8 cellular contexts compared by ENCODE assay signal in the genomic region with DNA sequence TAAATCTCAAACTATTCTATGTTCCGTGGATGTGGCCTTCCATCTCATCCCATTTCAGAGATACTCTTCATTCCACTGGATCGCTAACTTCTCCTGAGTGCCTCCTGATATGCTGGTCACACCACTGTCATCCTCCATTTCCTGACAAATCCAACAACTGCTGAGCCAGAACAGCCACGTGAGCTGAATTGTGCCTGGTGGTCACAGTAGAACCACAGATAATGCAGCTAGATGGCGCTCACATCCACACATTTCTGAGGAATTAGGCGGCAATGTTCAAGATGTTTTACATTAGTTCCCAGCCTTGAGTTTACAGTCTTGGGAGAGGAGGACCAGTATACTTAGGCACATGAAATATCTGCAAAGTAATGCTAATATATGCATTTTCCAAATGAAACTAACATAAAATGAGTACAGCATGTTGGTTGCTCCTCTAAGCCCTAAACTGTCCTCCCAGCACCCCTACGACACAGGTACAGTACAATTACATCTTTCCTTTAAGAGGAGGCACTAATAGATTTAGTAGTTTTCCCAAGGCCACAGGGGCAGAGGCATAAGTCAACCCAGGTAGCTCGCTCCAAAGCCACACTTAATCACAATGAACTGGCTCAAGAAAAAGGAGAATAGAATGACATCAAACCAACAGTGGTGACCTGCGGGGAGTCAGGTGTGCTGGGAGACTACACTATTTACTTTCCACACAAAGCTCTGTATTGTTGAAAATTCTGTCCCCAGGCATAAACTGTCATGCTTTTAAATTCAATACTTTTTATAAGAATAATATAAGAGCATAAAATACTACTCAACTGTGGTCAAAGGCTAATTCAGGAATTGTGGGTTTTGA.
DNase-seq lines count a peak whose midpoint lies in the region; ATAC-seq lines count a peak whose summit lies in the region.

No MANE protein-coding gene starts in this region.

- no peaks in the 10 kb centered on the region for H3K9me3 ChIP-seq in SJSA1 (replicated peaks)

- DNase-seq in CD1c-positive myeloid dendritic cell (ENCODE audit: extremely low spot score): peak; percentile 71
- DNase-seq in M059J (ENCODE audit: low read depth): peak; percentile 76
- peak; percentile 68 to 78 for DNase-seq in SJSA1 (ENCODE audit: low read depth in 1 of 2, low spot score in 2 of 2)
- DNase-seq in activated naive CD8-positive, alpha-beta T cell treated with anti-CD3 and anti-CD28 coated beads for 36 hours: peak; percentile 40
- DNase-seq in Right ventricle myocardium superior: peak; percentile 66
- DNase-seq in posterior vena cava (ENCODE audit: low spot score): peak; percentile 85

- peak; percentile 68 for ATAC-seq in GM19395 (IDR thresholded peaks at IDR 0.05; ENCODE audit: unreplicated experiment)
- peak; percentile 96 for ATAC-seq in Right ventricle myocardium superior (ENCODE audit: poor library complexity)
- ATAC-seq in GM19467 (IDR thresholded peaks at IDR 0.05; ENCODE audit: unreplicated experiment): no peak

- H3K36me3 ChIP-seq in SJSA1: no peaks in the 10 kb centered on the region

- H3K4me3 ChIP-seq in SJSA1: no peak overlapping the region

- no peaks in the 10 kb centered on the region for H3K9me3 Mint-ChIP-seq in activated naive CD8-positive, alpha-beta T cell treated with anti-CD3 and anti-CD28 coated beads for 36 hours

- no peaks in the 10 kb centered on the region for H3K27me3 ChIP-seq in SJSA1 (replicated peaks)

- intact Hi-C loops in Right ventricle myocardium superior (cut with DNase I): loop anchor here (5.0 kb wide), 2 partner anchors 287 to 302 kb away; no protein-coding TSS in a partner anchor
- intact Hi-C loops in posterior vena cava (cut with DNase I): loop anchor here in 1 of 2 donors (5.0 kb wide), 1 partner anchor 287 kb away; no protein-coding TSS in a partner anchor

- no peak overlapping the region for H3K4me3 Mint-ChIP-seq in activated naive CD8-positive, alpha-beta T cell treated with anti-CD3 and anti-CD28 coated beads for 36 hours

- H3K4me1 ChIP-seq in SJSA1 (replicated peaks): peaks cover 14% of the 10 kb centered on the region

- no peak overlapping the region for H3K27ac ChIP-seq in SJSA1

- H3K27ac Mint-ChIP-seq in activated naive CD8-positive, alpha-beta T cell treated with anti-CD3 and anti-CD28 coated beads for 36 hours: no peak overlapping the region

- peaks cover 2% of the 10 kb centered on the region for H3K36me3 Mint-ChIP-seq in activated naive CD8-positive, alpha-beta T cell treated with anti-CD3 and anti-CD28 coated beads for 36 hours

- H3K27me3 Mint-ChIP-seq in activated naive CD8-positive, alpha-beta T cell treated with anti-CD3 and anti-CD28 coated beads for 36 hours: peaks cover 6% of the 10 kb centered on the region

- no peaks in the 10 kb centered on the region for H3K4me1 Mint-ChIP-seq in activated naive CD8-positive, alpha-beta T cell treated with anti-CD3 and anti-CD28 coated beads for 36 hours
